ENCODE assay signal across 8 cellular contexts in the genomic region with DNA sequence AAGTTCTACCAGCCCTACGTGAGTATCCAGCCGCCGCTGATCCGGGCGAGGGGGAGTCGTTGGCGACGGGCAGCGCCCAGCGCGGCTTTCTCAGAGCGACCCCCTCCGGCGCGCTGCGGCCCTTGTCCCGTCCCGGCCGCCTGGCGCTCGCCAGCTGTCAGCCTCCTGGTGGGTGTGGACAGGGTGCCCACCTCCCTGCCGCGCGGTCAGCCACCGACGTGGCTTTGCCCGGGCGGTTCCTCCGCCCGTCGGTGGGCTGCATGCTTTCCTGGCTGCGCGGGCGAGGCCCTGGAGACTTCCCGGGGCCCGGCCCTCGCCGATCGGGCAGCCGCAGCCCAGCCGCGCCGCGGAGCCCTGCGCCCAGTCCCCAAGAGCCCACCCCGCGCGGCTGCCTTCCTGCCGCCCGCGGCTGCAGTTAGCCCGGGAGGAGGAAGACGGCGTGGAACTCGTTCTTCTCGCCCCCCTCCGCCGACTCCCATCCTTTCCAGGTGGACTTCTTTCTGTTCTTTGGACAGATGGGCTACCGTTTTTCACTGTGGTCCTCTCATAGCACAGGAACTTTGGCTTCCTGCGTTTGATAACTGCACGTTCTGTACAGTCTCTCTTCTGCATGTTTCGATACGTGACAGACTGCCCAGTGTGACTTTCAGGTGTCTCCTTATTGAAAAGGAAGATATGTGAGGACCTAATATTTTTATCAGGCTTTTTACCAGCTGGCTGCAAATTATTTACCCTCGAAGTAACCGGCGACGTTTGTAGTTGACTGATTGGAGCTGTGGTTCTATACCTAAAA. TPM values are rescaled to one million over a fixed set of nuclear protein-coding genes. Genes with fewer than 3 reads are reported as not detected.
DNase-seq lines count a peak whose midpoint lies in the region; ATAC-seq and TF ChIP-seq lines count a peak whose summit lies in the region.

No MANE protein-coding gene starts in this region.

- peak; percentile 84 for DNase-seq in D341Med (ENCODE audit: low spot score)
- DNase-seq in NCI-H82 treated with DMSO at 0.1 percent for 48 hours (lab: John Stamatoyannopoulos, UW; ENCODE audit: unreplicated experiment), result peak; percentile 60
- DNase-seq in adipocyte (ENCODE audit: low read depth), result peak; percentile 86
- no peak for DNase-seq in heart right ventricle
- DNase-seq in posterior cingulate gyrus, result peak in 6 of 10 donors; percentile 20 to 84 (median 38)
- DNase-seq in DMS153 treated with DMSO at 0.1 percent for 48 hours (lab: John Stamatoyannopoulos, UW; ENCODE audit: unreplicated experiment), result no peak

- peak overlapping the region; percentile 87 for H3K9ac ChIP-seq in adipocyte (ENCODE audit: low read length)

- H3K36me3 ChIP-seq in adipocyte (ENCODE audit: control insufficient read depth, insufficient read depth, low read length, severe bottlenecking) (peaks cover 7% of the 10 kb centered on the region), heart right ventricle (peaks cover 0 to 10% (median 2%) of the 10 kb centered on the region in 9 donors)

- intact Hi-C loops in heart right ventricle (cut with DNase I) (loop anchor here in 6 of 10 donors (5.0 to 10.0 kb wide), 6 partner anchors 210 to 527 kb away; a partner anchor contains a TSS), posterior cingulate gyrus (cut with DNase I) (loop anchor here (10.0 kb wide), 1 partner anchor 233 kb away; no protein-coding TSS in a partner anchor)

- 0% methylated on average over 66 to 67 of the region's 67 CpGs for WGBS in heart right ventricle, 2 donors

- H3K4me3 ChIP-seq in adipocyte (ENCODE audit: low read length) (peak overlapping the region; percentile 99), heart right ventricle (peak overlapping the region; percentile 59 to 96 (median 90))

- H3K27me3 ChIP-seq in adipocyte (replicated peaks; ENCODE audit: control insufficient read depth, insufficient read depth, low read length) (no peaks in the 10 kb centered on the region), heart right ventricle (no peaks in the 10 kb centered on the region)

- ATAC-seq in GM19043 (IDR thresholded peaks at IDR 0.05; ENCODE audit: low read depth, unreplicated experiment) (peak; percentile 21), HG03139 (IDR thresholded peaks at IDR 0.05; ENCODE audit: unreplicated experiment) (peak; percentile 32), heart right ventricle (peak; percentile 51 to 90 (median 68))

- peak overlapping the region; percentile 83 to 98 (median 95) for H3K27ac ChIP-seq in heart right ventricle

- H3K9me3 ChIP-seq in adipocyte (ENCODE audit: control insufficient read depth, low read length), result no peaks in the 10 kb centered on the region
- H3K9me3 ChIP-seq in heart right ventricle, result no peaks in the 10 kb centered on the region

- TF ChIP-seq CTCF in heart right ventricle (IDR thresholded peaks at IDR 0.05), result peak in 7 of 9 donors; percentile 5 to 54 (median 30)

- H3K4me1 ChIP-seq in adipocyte (ENCODE audit: control insufficient read depth, insufficient read depth, low read length) (peaks cover 52% of the 10 kb centered on the region), heart right ventricle (peaks cover 4 to 77% (median 56%) of the 10 kb centered on the region in 9 donors)

RNA-seq across cellular contexts. Expression of a gene that starts 0.6 kb away (rescaled TPM):
- total RNA-seq in heart right ventricle, result 10 to 100 TPM; 31.9 to 63.0 (median 42.2) TPM
- polyA plus RNA-seq in heart right ventricle, result 10 to 100 TPM; 30.3 to 42.2 TPM

RNA-seq across cellular contexts. Expression of a gene that starts 0.9 kb away (rescaled TPM):
- total RNA-seq in heart right ventricle, result 10 to 100 TPM; 18.0 to 29.8 (median 24.3) TPM
- polyA plus RNA-seq in heart right ventricle, result 10 to 100 TPM; 27.2 to 28.6 TPM

RNA-seq across cellular contexts. Expression of a gene that starts 25.8 kb away (rescaled TPM):
- total RNA-seq in heart right ventricle, result 1 to 10 TPM; 2.3 to 6.3 (median 5.0) TPM
- 10 to 100 TPM in 1 of 2 donors, 1 to 10 TPM in 1; 4.7 to 14.8 TPM for polyA plus RNA-seq in heart right ventricle

Comparison
In these comparisons a context has a peak if more than half of its experiments do, and no peak if none do; other contexts are left out.
1. DNase-seq: peak in D341Med (single experiment), NCI-H82 treated with DMSO at 0.1 percent for 48 hours (single experiment), adipocyte (single experiment) and posterior cingulate gyrus (6 of 10); none in heart right ventricle (0 of 2) and DMS153 treated with DMSO at 0.1 percent for 48 hours (single experiment).
2. Peak in every context shown above with its lines, with median percentiles within 50 percentile points of each other: ATAC-seq.